8 cellular contexts compared by ENCODE assay signal in the genomic region with DNA sequence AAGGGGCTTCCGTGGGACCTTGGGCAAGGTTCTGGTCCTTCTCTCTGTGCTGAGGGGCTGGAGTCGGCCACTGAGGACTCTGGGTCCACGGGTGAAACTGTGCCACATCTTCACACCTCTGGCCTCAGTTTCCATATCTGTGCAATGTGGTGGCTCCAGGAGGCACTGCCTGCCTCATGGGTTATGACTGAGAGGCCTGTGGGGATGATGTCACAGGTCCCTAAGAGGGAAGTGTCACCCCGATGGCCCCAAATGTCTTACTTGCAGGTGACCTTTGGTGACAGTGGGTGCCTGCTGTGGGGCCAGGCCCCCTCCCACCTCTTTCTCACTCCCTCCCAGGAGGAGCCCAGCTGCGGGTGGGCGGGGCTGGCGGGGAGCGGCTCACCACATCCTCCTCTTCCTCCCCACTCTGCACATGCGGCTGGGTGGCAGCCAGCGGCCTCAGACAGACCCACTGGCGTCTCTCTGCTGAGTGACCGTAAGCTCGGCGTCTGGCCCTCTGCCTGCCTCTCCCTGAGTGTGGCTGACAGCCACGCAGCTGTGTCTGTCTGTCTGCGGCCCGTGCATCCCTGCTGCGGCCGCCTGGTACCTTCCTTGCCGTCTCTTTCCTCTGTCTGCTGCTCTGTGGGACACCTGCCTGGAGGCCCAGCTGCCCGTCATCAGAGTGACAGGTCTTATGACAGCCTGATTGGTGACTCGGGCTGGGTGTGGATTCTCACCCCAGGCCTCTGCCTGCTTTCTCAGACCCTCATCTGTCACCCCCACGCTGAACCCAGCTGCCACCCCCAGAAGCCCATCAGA. TPM values are rescaled to one million over a fixed set of nuclear protein-coding genes. Genes with fewer than 3 reads are reported as not detected.
DNase-seq lines count a peak whose midpoint lies in the region; ATAC-seq and TF ChIP-seq lines count a peak whose summit lies in the region.

TSS of gene IL21R (plus strand) at position 407 of the 801 bp plus-strand sequence. CDS start 27,898 bp downstream, outside the sequence.

- DNase-seq in AG09309 (ENCODE audit: low read depth), result peak; percentile 46
- peak; percentile 81 for DNase-seq in activated effector memory CD4-positive, alpha-beta T cell treated with Interleukin-2 at 50 U/mL for 16 hours
- DNase-seq in right cardiac atrium, result peak; percentile 82 to 94 (median 92)
- peak in 2 of 3 donors; percentile 81 to 85 for DNase-seq in stimulated activated CD4-positive, alpha-beta T cell treated with anti-CD3 and anti-CD28 coated beads, TNF-alpha, amount 100 ng/mL, for 48 hours (ENCODE audit: low read depth in 3 of 3)
- DNase-seq in putamen (ENCODE audit: low spot score), result no peak

- no peaks in the 10 kb centered on the region for H3K9me3 ChIP-seq in right cardiac atrium (ENCODE audit: control insufficient read depth, low read length)

- TF ChIP-seq CTCF in AG09309 (IDR thresholded peaks at IDR 0.05; ENCODE audit: control insufficient read depth, insufficient read depth, low read depth, low read length, missing control alignments), result no peak

- intact Hi-C loops in right cardiac atrium (cut with DNase I), result no loop called here

- H3K27me3 ChIP-seq in right cardiac atrium (ENCODE audit: control insufficient read depth, insufficient read depth), result no peaks in the 10 kb centered on the region

- no peaks in the 10 kb centered on the region for H3K4me1 ChIP-seq in right cardiac atrium (ENCODE audit: control insufficient read depth, insufficient read depth, low read length)

- no peak within 1 kb of the TSS for H3K4me3 ChIP-seq in AG09309 (ENCODE audit: control insufficient read depth, low read depth, low read length)
- H3K4me3 ChIP-seq in right cardiac atrium (ENCODE audit: low read length), result peak within 1 kb of the TSS; percentile 17

- peak; percentile 89 for TF ChIP-seq POLR2A in Raji (IDR thresholded peaks at IDR 0.05; ENCODE audit: insufficient read depth, low read depth, low read length)

- peak; percentile 53 for ATAC-seq in GM19035 (IDR thresholded peaks at IDR 0.05; ENCODE audit: unreplicated experiment)
- peak; percentile 52 for ATAC-seq in HG03159 (IDR thresholded peaks at IDR 0.05; ENCODE audit: unreplicated experiment)
- peak; percentile 85 to 92 for ATAC-seq in right cardiac atrium

- 13% methylated on average over 23 of the region's 23 CpGs for WGBS in right cardiac atrium

- H3K27ac ChIP-seq in right cardiac atrium (ENCODE audit: low read length), result no peak within 1 kb of the TSS

RNA-seq across cellular contexts. Expression of gene IL21R, which starts in this region (rescaled TPM):
- total RNA-seq in right cardiac atrium, result 1 to 10 TPM in 2 of 4 donors, under 1 TPM in 2; 0.65 to 1.4 (median 0.98) TPM
- polyA plus RNA-seq in right cardiac atrium, result 0.34 TPM
